In the genomic region with DNA sequence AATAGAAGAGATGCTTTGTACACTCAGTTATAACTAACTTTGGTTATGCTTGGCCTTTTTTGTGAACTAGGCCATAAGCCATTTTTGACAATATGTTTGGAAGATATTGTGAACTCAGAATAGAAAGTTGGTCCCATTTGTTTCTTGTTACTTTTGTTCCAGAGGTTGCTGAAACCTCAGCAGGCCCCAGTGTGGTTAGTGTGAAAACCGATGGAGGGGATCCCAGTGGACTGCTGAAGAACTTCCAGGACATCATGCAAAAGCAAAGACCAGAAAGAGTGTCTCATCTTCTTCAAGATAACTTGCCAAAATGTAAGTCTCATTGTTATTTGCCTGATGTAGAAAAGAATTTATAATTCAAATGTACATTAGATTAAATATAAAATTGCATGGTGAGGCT, we compare ENCODE assay signal across 15 cellular contexts. TPM values are rescaled to one million over a fixed set of nuclear protein-coding genes. Genes with fewer than 3 reads are reported as not detected.
DNase-seq lines count a peak whose midpoint lies in the region; ATAC-seq and TF ChIP-seq lines count a peak whose summit lies in the region.
"Had no signal": no experiment of that assay in that cellular context is flagged by ENCODE, and none has a peak within 500 bp of the region (broad histone marks: within the 10 kb centered on the region; RNA-seq: fewer than 3 reads in every experiment).

No MANE protein-coding gene starts in this region.

- peak; percentile 30 for DNase-seq in AG10803 (ENCODE audit: low read depth)
- DNase-seq in CD4-positive, alpha-beta memory T cell, result no peak
- DNase-seq in activated naive CD8-positive, alpha-beta T cell treated with anti-CD3 and anti-CD28 coated beads, Interleukin-2, amount 50 U/mL, for 24 hours, result no peak
- DNase-seq in pons (ENCODE audit: low spot score), result no peak
- DNase-seq in lower lobe of right lung, result no peak
- DNase-seq: CD8-positive, alpha-beta T cell; GDM1; HCEC 1CT; PC-9 had no signal

- TF ChIP-seq CTCF in AG10803 (conservative IDR thresholded peaks at IDR 0.05; ENCODE audit: low read length) (no peak), neutrophil (IDR thresholded peaks at IDR 0.05) (no peak), lower lobe of right lung (IDR thresholded peaks at IDR 0.05) (no peak)

- no peak overlapping the region for H3K4me3 Mint-ChIP-seq in CD4-positive, alpha-beta memory T cell
- no peak overlapping the region for H3K4me3 Mint-ChIP-seq in activated naive CD8-positive, alpha-beta T cell treated with anti-CD3 and anti-CD28 coated beads, Interleukin-2, amount 50 U/mL, for 24 hours
- H3K4me3 Mint-ChIP-seq: B cell; CD8-positive, alpha-beta T cell had no signal

- H3K4me3 ChIP-seq in AG10803 (ENCODE audit: low read length) (no peak overlapping the region), neutrophil (ENCODE audit: low read depth in 1 of 2, low read length in 1 of 2) (peak overlapping the region in 1 of 2 experiments; percentile 2), lower lobe of right lung (no peak overlapping the region)
- no peak overlapping the region for H3K4me3 ChIP-seq in CD4-positive, alpha-beta memory T cell (ENCODE audit: low read length in 2 of 2)
- H3K4me3 ChIP-seq: K562, PC-9 had no signal

- CTCF ChIA-PET in CD4-positive, alpha-beta memory T cell (lab: Charles Lee; ENCODE audit: partially characterized antibody), result interaction anchor here (3.0 kb wide), 1 partner anchor 17 kb away, joined by 21 read pairs; no protein-coding TSS in a partner anchor

- POLR2A ChIA-PET in CD4-positive, alpha-beta memory T cell (lab: Charles Lee; ENCODE audit: partially characterized antibody), result interaction anchor here (1.2 to 1.7 kb wide), 2 partner anchors 13 to 17 kb away, joined by 4 read pairs; no protein-coding TSS in a partner anchor

- H3K4me1 Mint-ChIP-seq in CD4-positive, alpha-beta memory T cell, result peaks cover 25 to 58% (median 37%) of the 10 kb centered on the region in 4 donors
- H3K4me1 Mint-ChIP-seq in activated naive CD8-positive, alpha-beta T cell treated with anti-CD3 and anti-CD28 coated beads, Interleukin-2, amount 50 U/mL, for 24 hours, result peaks cover 51% of the 10 kb centered on the region

- peaks cover 36% of the 10 kb centered on the region for H3K4me1 ChIP-seq in CD4-positive, alpha-beta memory T cell (ENCODE audit: insufficient read depth, low read length)
- H3K4me1 ChIP-seq in neutrophil (ENCODE audit: control insufficient read depth in 1 of 2, insufficient read depth in 1 of 2, low read depth in 1 of 2, low read length in 1 of 2), result peaks cover 73 to 75% of the 10 kb centered on the region in 2 experiments
- H3K4me1 ChIP-seq in lower lobe of right lung, result peaks cover 73% of the 10 kb centered on the region

- intact Hi-C loops in CD4-positive, alpha-beta memory T cell (cut with micrococcal nuclease), result no loop called here
- intact Hi-C loops in lower lobe of right lung (cut with DNase I), result no loop called here

- H3K36me3 Mint-ChIP-seq in CD4-positive, alpha-beta memory T cell, result peaks cover 67 to 83% of the 10 kb centered on the region in 2 donors
- H3K36me3 Mint-ChIP-seq in activated naive CD8-positive, alpha-beta T cell treated with anti-CD3 and anti-CD28 coated beads, Interleukin-2, amount 50 U/mL, for 24 hours (ENCODE audit: low read depth), result peaks cover 74% of the 10 kb centered on the region

- H3K27ac ChIP-seq in CD4-positive, alpha-beta memory T cell (ENCODE audit: low read depth, low read length), result no peak overlapping the region
- H3K27ac ChIP-seq in neutrophil (peak overlapping the region; percentile 89), lower lobe of right lung (no peak overlapping the region)
- H3K27ac ChIP-seq: PC-9 had no signal

- no peaks in the 10 kb centered on the region for H3K27me3 Mint-ChIP-seq in CD4-positive, alpha-beta memory T cell
- H3K27me3 Mint-ChIP-seq in activated naive CD8-positive, alpha-beta T cell treated with anti-CD3 and anti-CD28 coated beads, Interleukin-2, amount 50 U/mL, for 24 hours, result no peaks in the 10 kb centered on the region
- H3K27me3 Mint-ChIP-seq: B cell had no signal

- ATAC-seq in activated naive CD8-positive, alpha-beta T cell treated with anti-CD3 and anti-CD28 coated beads, Interleukin-2, amount 50 U/mL, for 24 hours, result no peak
- no peak for ATAC-seq in HG02678 (IDR thresholded peaks at IDR 0.05; ENCODE audit: unreplicated experiment)
- no peak for ATAC-seq in lower lobe of right lung
- ATAC-seq: CD8-positive, alpha-beta T cell; K562 had no signal

- no peaks in the 10 kb centered on the region for H3K9me3 ChIP-seq in CD4-positive, alpha-beta memory T cell (ENCODE audit: control insufficient read depth in 1 of 2, low read length in 2 of 2)
- H3K9me3 ChIP-seq in neutrophil (no peaks in the 10 kb centered on the region), lower lobe of right lung (no peaks in the 10 kb centered on the region)

- H3K27ac Mint-ChIP-seq in CD4-positive, alpha-beta memory T cell, result peak overlapping the region in 4 of 7 donors; percentile 31 to 52 (median 46)
- peak overlapping the region; percentile 13 for H3K27ac Mint-ChIP-seq in activated naive CD8-positive, alpha-beta T cell treated with anti-CD3 and anti-CD28 coated beads, Interleukin-2, amount 50 U/mL, for 24 hours
- H3K27ac Mint-ChIP-seq: B cell; CD8-positive, alpha-beta T cell had no signal

- no peaks in the 10 kb centered on the region for H3K27me3 ChIP-seq in CD4-positive, alpha-beta memory T cell (ENCODE audit: insufficient read depth, low read length)
- no peaks in the 10 kb centered on the region for H3K27me3 ChIP-seq in neutrophil
- H3K27me3 ChIP-seq in lower lobe of right lung (ENCODE audit: low read depth), result no peaks in the 10 kb centered on the region

- peaks cover 64% of the 10 kb centered on the region for H3K36me3 ChIP-seq in CD4-positive, alpha-beta memory T cell (ENCODE audit: insufficient read depth, low read length)
- H3K36me3 ChIP-seq in neutrophil, result peaks cover 77% of the 10 kb centered on the region
- H3K36me3 ChIP-seq in lower lobe of right lung, result peaks cover 92% of the 10 kb centered on the region

- H3K9me3 Mint-ChIP-seq in CD4-positive, alpha-beta memory T cell, result no peaks in the 10 kb centered on the region
- H3K9me3 Mint-ChIP-seq in activated naive CD8-positive, alpha-beta T cell treated with anti-CD3 and anti-CD28 coated beads, Interleukin-2, amount 50 U/mL, for 24 hours, result no peaks in the 10 kb centered on the region
- H3K9me3 Mint-ChIP-seq: CD8-positive, alpha-beta T cell had no signal

RNA-seq across cellular contexts. Expression of a gene that starts 5.7 kb away (rescaled TPM):
- 10 to 100 TPM; 30.0 to 34.6 TPM for total RNA-seq in CD4-positive, alpha-beta memory T cell
- polyA plus RNA-seq in CD4-positive, alpha-beta memory T cell, result 10 to 100 TPM; 30.5 to 35.4 TPM
- 103 TPM for total RNA-seq in lower lobe of right lung

RNA-seq across cellular contexts. Expression of a gene that starts 21.7 kb away (rescaled TPM):
- total RNA-seq in CD4-positive, alpha-beta memory T cell, result 1 to 10 TPM; 2.3 to 3.0 TPM
- polyA plus RNA-seq in CD4-positive, alpha-beta memory T cell, result not detected
- 1.0 TPM for total RNA-seq in lower lobe of right lung
- total RNA-seq: K562, M059J, SK-MEL-5 had no signal
- polyA plus RNA-seq: K562 had no signal

RNA-seq across cellular contexts. Expression of a gene that starts 35.3 kb away (rescaled TPM):
- total RNA-seq in CD4-positive, alpha-beta memory T cell, result 10 to 100 TPM; 69.3 to 76.1 TPM
- polyA plus RNA-seq in CD4-positive, alpha-beta memory T cell, result 100 to 1,000 TPM; 122 to 124 TPM
- total RNA-seq in lower lobe of right lung, result 62.2 TPM

RNA-seq across cellular contexts. Expression of a gene that starts 41.9 kb away (rescaled TPM):
- 10 to 100 TPM; 70.2 to 81.1 TPM for total RNA-seq in CD4-positive, alpha-beta memory T cell
- polyA plus RNA-seq in CD4-positive, alpha-beta memory T cell, result 10 to 100 TPM; 52.0 to 85.3 TPM
- total RNA-seq in lower lobe of right lung, result 53.4 TPM

RNA-seq across cellular contexts. Expression of a gene that starts 49.5 kb away (rescaled TPM):
- total RNA-seq in CD4-positive, alpha-beta memory T cell, result 1 to 10 TPM in 1 of 2 experiments, under 1 TPM in 1; 0.99 to 1.1 TPM
- 1 to 10 TPM in 1 of 2 donors, under 1 TPM in 1; 0.36 to 2.4 TPM for polyA plus RNA-seq in CD4-positive, alpha-beta memory T cell
- total RNA-seq in lower lobe of right lung, result 2.7 TPM
